ENCODE assay signal across 8 cellular contexts in the genomic region with DNA sequence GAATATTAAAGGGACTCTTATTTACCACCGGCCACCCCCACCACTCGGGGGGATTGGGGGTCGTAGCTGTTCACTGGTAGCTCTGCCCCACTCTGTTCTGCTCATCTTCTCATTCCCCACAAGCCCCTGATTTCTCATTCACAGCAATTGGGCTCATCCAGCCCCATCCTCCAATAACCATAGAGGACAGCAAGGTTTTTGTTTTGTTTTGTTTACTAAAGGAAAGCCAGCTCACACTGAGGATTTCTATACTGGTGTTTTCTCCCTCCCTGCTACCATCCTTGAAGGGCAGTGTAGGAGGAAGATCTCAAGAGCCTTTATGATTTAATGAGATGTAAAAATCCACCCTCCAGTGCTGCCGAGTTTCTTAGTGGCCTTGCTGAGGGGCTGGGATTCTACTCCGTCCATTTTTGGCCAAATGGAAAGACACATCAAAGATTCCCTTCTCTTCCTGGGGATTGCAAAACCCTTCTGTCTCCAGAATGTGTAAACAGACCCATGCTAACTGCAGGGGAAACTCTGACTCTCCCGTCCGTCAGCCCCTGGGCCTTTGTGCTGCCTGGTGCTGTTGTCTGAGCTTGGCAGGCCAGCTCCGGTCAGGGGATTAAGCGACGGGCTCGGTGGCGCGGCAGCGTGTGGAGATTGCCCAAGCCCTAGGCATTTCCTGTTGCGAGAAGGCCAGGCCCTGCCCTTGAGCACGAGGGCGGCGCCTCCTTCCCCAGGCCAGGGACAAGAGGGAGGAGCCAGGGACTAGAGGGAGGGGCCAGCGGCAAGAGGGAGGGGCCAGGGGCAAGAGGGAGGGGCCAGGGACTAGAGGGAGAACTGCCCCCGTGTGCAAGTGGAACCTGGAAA.
DNase-seq lines count a peak whose midpoint lies in the region; ATAC-seq and TF ChIP-seq lines count a peak whose summit lies in the region.

No MANE protein-coding gene starts in this region.

- peaks cover 6% of the 10 kb centered on the region for H3K27me3 ChIP-seq in CD4-positive, alpha-beta T cell (ENCODE audit: control insufficient read depth, insufficient read depth, low read length)

- no peak overlapping the region for H3K27ac Mint-ChIP-seq in CD4-positive, alpha-beta T cell

- CTCF ChIA-PET in CD4-positive, alpha-beta T cell (lab: Charles Lee): no interaction called here

- no peaks in the 10 kb centered on the region for H3K36me3 Mint-ChIP-seq in CD4-positive, alpha-beta T cell (ENCODE audit: low read depth)

- TF ChIP-seq CTCF in CD4-positive, alpha-beta T cell (IDR thresholded peaks at IDR 0.05): no peak

- H3K27me3 Mint-ChIP-seq in CD4-positive, alpha-beta T cell: peaks cover 26% of the 10 kb centered on the region

- intact Hi-C loops in CD4-positive, alpha-beta T cell (cut with DNase I, micrococcal nuclease): no loop called here
- intact Hi-C loops in left ventricle myocardium superior (cut with micrococcal nuclease): no loop called here
- intact Hi-C loops in posterior cingulate gyrus (cut with DNase I): no loop called here

- no peak overlapping the region for H3K27ac ChIP-seq in CD4-positive, alpha-beta T cell (ENCODE audit: low read depth, low read length)

- H3K9me3 ChIP-seq in CD4-positive, alpha-beta T cell (ENCODE audit: control insufficient read depth, low read length): no peaks in the 10 kb centered on the region

- H3K4me1 Mint-ChIP-seq in CD4-positive, alpha-beta T cell (ENCODE audit: low read depth): no peaks in the 10 kb centered on the region

- POLR2A ChIA-PET in CD4-positive, alpha-beta T cell (lab: Charles Lee): no interaction called here

- peak; percentile 34 for ATAC-seq in CD4-positive, alpha-beta T cell (ENCODE audit: poor library complexity)
- peak; percentile 89 for ATAC-seq in left ventricle myocardium superior
- ATAC-seq in HG02938 (IDR thresholded peaks at IDR 0.05; ENCODE audit: unreplicated experiment): no peak
- no peak for ATAC-seq in GM18861 (IDR thresholded peaks at IDR 0.05; ENCODE audit: unreplicated experiment)

- no peak overlapping the region for H3K4me3 Mint-ChIP-seq in CD4-positive, alpha-beta T cell

- DNase-seq in CD4-positive, alpha-beta T cell: no peak
- peak; percentile 76 for DNase-seq in HuH-7.5 (ENCODE audit: low spot score)
- DNase-seq in amygdala (lab: John Stamatoyannopoulos, UW): peak in 49 of 56 donors; percentile 9 to 73 (median 46)
- peak; percentile 91 for DNase-seq in left ventricle myocardium superior
- DNase-seq in posterior cingulate gyrus: peak in 9 of 10 donors; percentile 31 to 93 (median 54)
- DNase-seq in NCI-H2227 (lab: John Stamatoyannopoulos, UW; ENCODE audit: unreplicated experiment): no peak

- H3K9me3 Mint-ChIP-seq in CD4-positive, alpha-beta T cell: no peaks in the 10 kb centered on the region

Comparison
In these comparisons a context has a peak if more than half of its experiments do, and no peak if none do; other contexts are left out.
1. ATAC-seq: peak in CD4-positive, alpha-beta T cell (single experiment) and left ventricle myocardium superior (single experiment); none in HG02938 (single experiment) and GM18861 (single experiment).
2. DNase-seq: peak in HuH-7.5 (single experiment), amygdala (49 of 56), left ventricle myocardium superior (single experiment) and posterior cingulate gyrus (9 of 10); none in CD4-positive, alpha-beta T cell (0 of 10) and NCI-H2227 (single experiment).